In the genomic region with DNA sequence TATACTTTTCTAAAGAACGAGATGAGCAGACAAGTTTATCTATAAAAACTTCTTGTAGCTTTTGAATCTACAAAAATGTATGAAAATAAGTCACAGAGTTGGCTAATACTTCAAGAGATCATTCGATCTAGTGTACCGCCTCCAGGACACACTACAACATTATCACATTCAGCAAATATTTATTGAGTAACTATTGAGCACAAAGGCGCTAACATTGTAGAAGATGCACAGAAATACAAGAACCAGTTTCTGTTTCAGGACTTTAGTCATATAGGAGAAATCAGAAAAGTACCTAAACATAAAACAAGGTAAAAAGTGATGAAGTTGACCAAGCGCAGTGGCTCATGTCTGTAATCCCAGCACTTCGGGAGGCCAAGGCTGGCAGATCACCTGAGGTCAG, we compare ENCODE assay signal across 27 cellular contexts. TPM values are rescaled to one million over a fixed set of nuclear protein-coding genes. Genes with fewer than 3 reads are reported as not detected.
DNase-seq lines count a peak whose midpoint lies in the region; ATAC-seq and TF ChIP-seq lines count a peak whose summit lies in the region.
"Had no signal": no experiment of that assay in that cellular context is flagged by ENCODE, and none has a peak within 500 bp of the region (broad histone marks: within the 10 kb centered on the region; RNA-seq: fewer than 3 reads in every experiment).

No MANE protein-coding gene starts in this region.

- no peaks in the 10 kb centered on the region for H3K27me3 Mint-ChIP-seq in activated T-cell treated with anti-CD3 and anti-CD28 coated beads, Interleukin-2, amount 50 U/mL, for 24 hours
- H3K27me3 Mint-ChIP-seq in T-helper 17 cell: no peaks in the 10 kb centered on the region

- H3K4me3 ChIP-seq in sigmoid colon: no peak overlapping the region
- H3K4me3 ChIP-seq: adrenal gland, cardiac muscle cell, gastrocnemius medialis, lung, ovary, testis had no signal

- H3K27me3 ChIP-seq in sigmoid colon: no peaks in the 10 kb centered on the region
- H3K27me3 ChIP-seq: adrenal gland, cardiac muscle cell, gastrocnemius medialis, ovary, testis had no signal

- H3K36me3 Mint-ChIP-seq in activated T-cell treated with anti-CD3 and anti-CD28 coated beads, Interleukin-2, amount 50 U/mL, for 24 hours (ENCODE audit: low read depth): peaks cover 48% of the 10 kb centered on the region
- H3K36me3 Mint-ChIP-seq in T-helper 17 cell (ENCODE audit: low read depth): peaks cover 8% of the 10 kb centered on the region
- peaks cover 70% of the 10 kb centered on the region for H3K36me3 Mint-ChIP-seq in stimulated activated effector memory CD8-positive, alpha-beta T cell treated with anti-CD3 and anti-CD28 coated beads, Interleukin-12 subunit alpha, Interleukin-12 subunit beta, amount 100 ng/mL, for 72 hours

- H3K36me3 ChIP-seq in sigmoid colon: peaks cover 0 to 5% (median 0%) of the 10 kb centered on the region in 4 donors
- H3K36me3 ChIP-seq: cardiac muscle cell, gastrocnemius medialis, ovary had no signal

- no peak for DNase-seq in activated T-cell treated with anti-CD3 and anti-CD28 coated beads, Interleukin-2, amount 50 U/mL, for 24 hours
- no peak for DNase-seq in activated T-cell treated with anti-CD3 and anti-CD28 coated beads, Interleukin-2, amount 50 U/mL, for 1 hour
- DNase-seq in T-helper 17 cell (no peak), fibroblast of gingiva (ENCODE audit: low read depth) (peak; percentile 6), sigmoid colon (no peak)
- no peak for DNase-seq in stimulated activated effector memory CD8-positive, alpha-beta T cell treated with anti-CD3 and anti-CD28 coated beads, Interleukin-12 subunit alpha, Interleukin-12 subunit beta, amount 100 ng/mL, for 72 hours (ENCODE audit: low spot score in 2 of 2)
- no peak for DNase-seq in activated CD8-positive, alpha-beta memory T cell treated with anti-CD3 and anti-CD28 coated beads, Interleukin-2, amount 50 U/mL, for 48 hours
- DNase-seq: ACHN; adrenal gland; C1 segment of cervical spinal cord; DMS 273 treated with DMSO at 0.1 percent for 48 hours; gastrocnemius medialis; HFFc6; IMR-90; kidney; NCI-H1417; NCI-H524; ovary; right cardiac atrium; RPMI8226; stimulated activated CD8-positive, alpha-beta memory T cell treated with anti-CD3 and anti-CD28 coated beads, Interleukin-4, amount 100 ng/mL, for 48 hours; T-helper 9 cell; testis had no signal

- H3K4me3 Mint-ChIP-seq in activated T-cell treated with anti-CD3 and anti-CD28 coated beads, Interleukin-2, amount 50 U/mL, for 24 hours: no peak overlapping the region
- H3K4me3 Mint-ChIP-seq in T-helper 17 cell: no peak overlapping the region
- no peak overlapping the region for H3K4me3 Mint-ChIP-seq in stimulated activated effector memory CD8-positive, alpha-beta T cell treated with anti-CD3 and anti-CD28 coated beads, Interleukin-12 subunit alpha, Interleukin-12 subunit beta, amount 100 ng/mL, for 72 hours
- H3K4me3 Mint-ChIP-seq: HFFc6 had no signal

- H3K4me1 Mint-ChIP-seq in activated T-cell treated with anti-CD3 and anti-CD28 coated beads, Interleukin-2, amount 50 U/mL, for 24 hours (ENCODE audit: low read depth): peaks cover 77% of the 10 kb centered on the region
- peaks cover 60% of the 10 kb centered on the region for H3K4me1 Mint-ChIP-seq in T-helper 17 cell
- peaks cover 73% of the 10 kb centered on the region for H3K4me1 Mint-ChIP-seq in stimulated activated effector memory CD8-positive, alpha-beta T cell treated with anti-CD3 and anti-CD28 coated beads, Interleukin-12 subunit alpha, Interleukin-12 subunit beta, amount 100 ng/mL, for 72 hours

- TF ChIP-seq EP300 in sigmoid colon (IDR thresholded peaks at IDR 0.05): no peak

- WGBS in sigmoid colon, 2 donors: 81 to 85% methylated on average over 6 of the region's 6 CpGs

- ATAC-seq in T-helper 17 cell: no peak
- peak; percentile 51 for ATAC-seq in stimulated activated effector memory CD8-positive, alpha-beta T cell treated with anti-CD3 and anti-CD28 coated beads, Interleukin-12 subunit alpha, Interleukin-12 subunit beta, amount 100 ng/mL, for 72 hours
- ATAC-seq in HG03520 (IDR thresholded peaks at IDR 0.05; ENCODE audit: unreplicated experiment): no peak
- ATAC-seq: gastrocnemius medialis, right cardiac atrium, SK-N-SH treated with all-trans-retinoic acid at 6 μM for 48 hours had no signal

- peaks cover 0 to 79% (median 47%) of the 10 kb centered on the region in 4 donors for H3K4me1 ChIP-seq in sigmoid colon

- no peaks in the 10 kb centered on the region for H3K9me3 Mint-ChIP-seq in activated T-cell treated with anti-CD3 and anti-CD28 coated beads, Interleukin-2, amount 50 U/mL, for 24 hours
- no peaks in the 10 kb centered on the region for H3K9me3 Mint-ChIP-seq in stimulated activated effector memory CD8-positive, alpha-beta T cell treated with anti-CD3 and anti-CD28 coated beads, Interleukin-12 subunit alpha, Interleukin-12 subunit beta, amount 100 ng/mL, for 72 hours
- H3K9me3 Mint-ChIP-seq: HFFc6 had no signal

- TF ChIP-seq POLR2A in sigmoid colon (IDR thresholded peaks at IDR 0.05): no peak

- H3K27ac Mint-ChIP-seq in activated T-cell treated with anti-CD3 and anti-CD28 coated beads, Interleukin-2, amount 50 U/mL, for 24 hours: peak overlapping the region; percentile 77
- H3K27ac Mint-ChIP-seq in T-helper 17 cell: peak overlapping the region; percentile 91
- H3K27ac Mint-ChIP-seq in stimulated activated effector memory CD8-positive, alpha-beta T cell treated with anti-CD3 and anti-CD28 coated beads, Interleukin-12 subunit alpha, Interleukin-12 subunit beta, amount 100 ng/mL, for 72 hours: peak overlapping the region; percentile 60
- H3K27ac Mint-ChIP-seq: HFFc6 had no signal

- TF ChIP-seq CTCF in sigmoid colon (IDR thresholded peaks at IDR 0.05): no peak

- intact Hi-C loops in sigmoid colon (cut with DNase I): loop anchor here (5.0 kb wide), 1 partner anchor 37 kb away; no protein-coding TSS in a partner anchor

- H3K9me3 ChIP-seq in T-helper 17 cell (ENCODE audit: control insufficient read depth, low read length, poor library complexity, severe bottlenecking) (no peaks in the 10 kb centered on the region), sigmoid colon (no peaks in the 10 kb centered on the region)
- H3K9me3 ChIP-seq: adrenal gland, gastrocnemius medialis, ovary, testis had no signal

- no peak overlapping the region for H3K27ac ChIP-seq in sigmoid colon
- H3K27ac ChIP-seq: adrenal gland, gastrocnemius medialis, ovary, testis had no signal

RNA-seq across cellular contexts. Expression of a gene that starts 20.6 kb away (rescaled TPM):
- total RNA-seq in T-helper 17 cell (100 to 1,000 TPM; 124 to 144 TPM), sigmoid colon (10 to 100 TPM; 43.9 to 63.2 (median 59.9) TPM)
- 10 to 100 TPM; 30.0 to 69.6 (median 30.5) TPM for polyA plus RNA-seq in sigmoid colon
